In the genomic region with DNA sequence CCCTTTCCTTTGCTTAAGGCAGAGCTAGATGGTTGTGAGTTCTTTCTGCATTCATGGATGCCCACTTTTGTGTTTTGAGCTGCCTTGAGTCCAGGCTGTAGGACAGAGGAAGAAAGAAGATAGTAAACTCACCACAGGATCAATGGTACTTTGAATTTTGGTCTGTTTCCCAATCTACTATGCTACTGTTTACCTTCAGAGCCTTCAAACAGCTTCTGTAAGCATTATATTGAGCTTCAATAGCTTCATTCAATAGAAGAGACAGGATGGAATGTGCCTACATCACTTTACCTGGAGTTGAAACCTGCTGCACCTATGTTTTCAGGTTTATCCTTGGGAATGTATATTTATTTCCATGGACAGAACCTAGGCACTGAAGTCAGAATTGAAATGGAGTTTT, we compare ENCODE assay signal across 1 cellular context.
TF ChIP-seq lines count a peak whose summit lies in the region.

No MANE protein-coding gene starts in this region.

TF ChIP-seq in HepG2, 621 proteins besides CTCF, POLR2A, EP300 and RAD21 (continued from another document and continues in another):
- TF ChIP-seq, protein P1, sequence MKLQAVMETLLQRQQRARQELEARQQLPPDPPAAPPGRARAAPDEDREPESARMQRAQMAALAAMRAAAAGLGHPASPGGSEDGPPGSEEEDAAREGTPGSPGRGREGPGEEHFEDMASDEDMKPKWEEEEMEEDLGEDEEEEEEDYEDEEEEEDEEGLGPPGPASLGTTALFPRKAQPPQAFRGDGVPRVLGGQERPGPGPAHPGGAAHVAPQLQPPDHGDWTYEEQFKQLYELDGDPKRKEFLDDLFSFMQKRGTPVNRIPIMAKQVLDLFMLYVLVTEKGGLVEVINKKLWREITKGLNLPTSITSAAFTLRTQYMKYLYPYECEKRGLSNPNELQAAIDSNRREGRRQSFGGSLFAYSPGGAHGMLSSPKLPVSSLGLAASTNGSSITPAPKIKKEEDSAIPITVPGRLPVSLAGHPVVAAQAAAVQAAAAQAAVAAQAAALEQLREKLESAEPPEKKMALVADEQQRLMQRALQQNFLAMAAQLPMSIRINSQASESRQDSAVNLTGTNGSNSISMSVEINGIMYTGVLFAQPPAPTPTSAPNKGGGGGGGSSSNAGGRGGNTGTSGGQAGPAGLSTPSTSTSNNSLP (IDR thresholded peaks at IDR 0.05; ENCODE audit: low read depth, low read length), result 0 out of 2 replicates have a peak, but pooled peaks have one; percentile 33
- TF ChIP-seq, protein P2, sequence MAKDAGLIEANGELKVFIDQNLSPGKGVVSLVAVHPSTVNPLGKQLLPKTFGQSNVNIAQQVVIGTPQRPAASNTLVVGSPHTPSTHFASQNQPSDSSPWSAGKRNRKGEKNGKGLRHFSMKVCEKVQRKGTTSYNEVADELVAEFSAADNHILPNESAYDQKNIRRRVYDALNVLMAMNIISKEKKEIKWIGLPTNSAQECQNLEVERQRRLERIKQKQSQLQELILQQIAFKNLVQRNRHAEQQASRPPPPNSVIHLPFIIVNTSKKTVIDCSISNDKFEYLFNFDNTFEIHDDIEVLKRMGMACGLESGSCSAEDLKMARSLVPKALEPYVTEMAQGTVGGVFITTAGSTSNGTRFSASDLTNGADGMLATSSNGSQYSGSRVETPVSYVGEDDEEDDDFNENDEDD (CRISPR knock-in tag; IDR thresholded peaks at IDR 0.05; ENCODE audit: borderline replicate concordance), result no peak
- no peak for TF ChIP-seq SOX6 (IDR thresholded peaks at IDR 0.05)
- TF ChIP-seq SOX6 (CRISPR knock-in tag; IDR thresholded peaks at IDR 0.05), result peak; percentile 49; the same call in 1 of the 2 replicates
- TF ChIP-seq ZNF777 (CRISPR knock-in tag; IDR thresholded peaks at IDR 0.05), result no peak
- peak; percentile 54 for TF ChIP-seq MAFF (IDR thresholded peaks at IDR 0.05; ENCODE audit: low read depth, low read length)
- TF ChIP-seq ZBTB7A (CRISPR knock-in tag; IDR thresholded peaks at IDR 0.05), result no peak
- TF ChIP-seq YEATS4 (CRISPR knock-in tag; IDR thresholded peaks at IDR 0.05; ENCODE audit: borderline replicate concordance), result no peak
- no peak for TF ChIP-seq POLR2AphosphoS5 (IDR thresholded peaks at IDR 0.05; ENCODE audit: low read depth, low read length)
- no peak for TF ChIP-seq RELA (CRISPR knock-in tag; IDR thresholded peaks at IDR 0.05)
- no peak for TF ChIP-seq ZNF251 (CRISPR knock-in tag; IDR thresholded peaks at IDR 0.05)
- TF ChIP-seq ONECUT2 (CRISPR knock-in tag; IDR thresholded peaks at IDR 0.05), result 0 out of 2 replicates have a peak, but pooled peaks have one; percentile 12
- TF ChIP-seq, protein P3, sequence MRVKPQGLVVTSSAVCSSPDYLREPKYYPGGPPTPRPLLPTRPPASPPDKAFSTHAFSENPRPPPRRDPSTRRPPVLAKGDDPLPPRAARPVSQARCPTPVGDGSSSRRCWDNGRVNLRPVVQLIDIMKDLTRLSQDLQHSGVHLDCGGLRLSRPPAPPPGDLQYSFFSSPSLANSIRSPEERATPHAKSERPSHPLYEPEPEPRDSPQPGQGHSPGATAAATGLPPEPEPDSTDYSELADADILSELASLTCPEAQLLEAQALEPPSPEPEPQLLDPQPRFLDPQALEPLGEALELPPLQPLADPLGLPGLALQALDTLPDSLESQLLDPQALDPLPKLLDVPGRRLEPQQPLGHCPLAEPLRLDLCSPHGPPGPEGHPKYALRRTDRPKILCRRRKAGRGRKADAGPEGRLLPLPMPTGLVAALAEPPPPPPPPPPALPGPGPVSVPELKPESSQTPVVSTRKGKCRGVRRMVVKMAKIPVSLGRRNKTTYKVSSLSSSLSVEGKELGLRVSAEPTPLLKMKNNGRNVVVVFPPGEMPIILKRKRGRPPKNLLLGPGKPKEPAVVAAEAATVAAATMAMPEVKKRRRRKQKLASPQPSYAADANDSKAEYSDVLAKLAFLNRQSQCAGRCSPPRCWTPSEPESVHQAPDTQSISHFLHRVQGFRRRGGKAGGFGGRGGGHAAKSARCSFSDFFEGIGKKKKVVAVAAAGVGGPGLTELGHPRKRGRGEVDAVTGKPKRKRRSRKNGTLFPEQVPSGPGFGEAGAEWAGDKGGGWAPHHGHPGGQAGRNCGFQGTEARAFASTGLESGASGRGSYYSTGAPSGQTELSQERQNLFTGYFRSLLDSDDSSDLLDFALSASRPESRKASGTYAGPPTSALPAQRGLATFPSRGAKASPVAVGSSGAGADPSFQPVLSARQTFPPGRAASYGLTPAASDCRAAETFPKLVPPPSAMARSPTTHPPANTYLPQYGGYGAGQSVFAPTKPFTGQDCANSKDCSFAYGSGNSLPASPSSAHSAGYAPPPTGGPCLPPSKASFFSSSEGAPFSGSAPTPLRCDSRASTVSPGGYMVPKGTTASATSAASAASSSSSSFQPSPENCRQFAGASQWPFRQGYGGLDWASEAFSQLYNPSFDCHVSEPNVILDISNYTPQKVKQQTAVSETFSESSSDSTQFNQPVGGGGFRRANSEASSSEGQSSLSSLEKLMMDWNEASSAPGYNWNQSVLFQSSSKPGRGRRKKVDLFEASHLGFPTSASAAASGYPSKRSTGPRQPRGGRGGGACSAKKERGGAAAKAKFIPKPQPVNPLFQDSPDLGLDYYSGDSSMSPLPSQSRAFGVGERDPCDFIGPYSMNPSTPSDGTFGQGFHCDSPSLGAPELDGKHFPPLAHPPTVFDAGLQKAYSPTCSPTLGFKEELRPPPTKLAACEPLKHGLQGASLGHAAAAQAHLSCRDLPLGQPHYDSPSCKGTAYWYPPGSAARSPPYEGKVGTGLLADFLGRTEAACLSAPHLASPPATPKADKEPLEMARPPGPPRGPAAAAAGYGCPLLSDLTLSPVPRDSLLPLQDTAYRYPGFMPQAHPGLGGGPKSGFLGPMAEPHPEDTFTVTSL (CRISPR knock-in tag; IDR thresholded peaks at IDR 0.05; ENCODE audit: borderline replicate concordance), result peak; percentile 70; the same call in 1 of the 2 replicates
- no peak for TF ChIP-seq FOXP1 (IDR thresholded peaks at IDR 0.05)
- TF ChIP-seq FOXP1 (CRISPR knock-in tag; IDR thresholded peaks at IDR 0.05), result peak; percentile 58; the same call in 1 of the 2 replicates
- no peak for TF ChIP-seq ZFP82 (CRISPR knock-in tag; IDR thresholded peaks at IDR 0.05; ENCODE audit: borderline replicate concordance)
- TF ChIP-seq, protein P4, sequence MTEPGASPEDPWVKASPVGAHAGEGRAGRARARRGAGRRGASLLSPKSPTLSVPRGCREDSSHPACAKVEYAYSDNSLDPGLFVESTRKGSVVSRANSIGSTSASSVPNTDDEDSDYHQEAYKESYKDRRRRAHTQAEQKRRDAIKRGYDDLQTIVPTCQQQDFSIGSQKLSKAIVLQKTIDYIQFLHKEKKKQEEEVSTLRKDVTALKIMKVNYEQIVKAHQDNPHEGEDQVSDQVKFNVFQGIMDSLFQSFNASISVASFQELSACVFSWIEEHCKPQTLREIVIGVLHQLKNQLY (CRISPR knock-in tag; IDR thresholded peaks at IDR 0.05), result no peak
- TF ChIP-seq TMF1 (CRISPR knock-in tag; IDR thresholded peaks at IDR 0.05; ENCODE audit: low read depth), result no peak
- TF ChIP-seq MAFK (conservative IDR thresholded peaks at IDR 0.05 in 1 of 2, IDR thresholded peaks at IDR 0.05 in 1 of 2; ENCODE audit: low read length in 2 of 2), result peak; percentile 44 to 62; a peak in 3 of 4 replicates
- no peak for TF ChIP-seq ZNF510 (CRISPR knock-in tag; IDR thresholded peaks at IDR 0.05; ENCODE audit: low read depth)
- TF ChIP-seq ZNF644 (CRISPR knock-in tag; IDR thresholded peaks at IDR 0.05; ENCODE audit: low read depth), result no peak
- TF ChIP-seq, protein P5, sequence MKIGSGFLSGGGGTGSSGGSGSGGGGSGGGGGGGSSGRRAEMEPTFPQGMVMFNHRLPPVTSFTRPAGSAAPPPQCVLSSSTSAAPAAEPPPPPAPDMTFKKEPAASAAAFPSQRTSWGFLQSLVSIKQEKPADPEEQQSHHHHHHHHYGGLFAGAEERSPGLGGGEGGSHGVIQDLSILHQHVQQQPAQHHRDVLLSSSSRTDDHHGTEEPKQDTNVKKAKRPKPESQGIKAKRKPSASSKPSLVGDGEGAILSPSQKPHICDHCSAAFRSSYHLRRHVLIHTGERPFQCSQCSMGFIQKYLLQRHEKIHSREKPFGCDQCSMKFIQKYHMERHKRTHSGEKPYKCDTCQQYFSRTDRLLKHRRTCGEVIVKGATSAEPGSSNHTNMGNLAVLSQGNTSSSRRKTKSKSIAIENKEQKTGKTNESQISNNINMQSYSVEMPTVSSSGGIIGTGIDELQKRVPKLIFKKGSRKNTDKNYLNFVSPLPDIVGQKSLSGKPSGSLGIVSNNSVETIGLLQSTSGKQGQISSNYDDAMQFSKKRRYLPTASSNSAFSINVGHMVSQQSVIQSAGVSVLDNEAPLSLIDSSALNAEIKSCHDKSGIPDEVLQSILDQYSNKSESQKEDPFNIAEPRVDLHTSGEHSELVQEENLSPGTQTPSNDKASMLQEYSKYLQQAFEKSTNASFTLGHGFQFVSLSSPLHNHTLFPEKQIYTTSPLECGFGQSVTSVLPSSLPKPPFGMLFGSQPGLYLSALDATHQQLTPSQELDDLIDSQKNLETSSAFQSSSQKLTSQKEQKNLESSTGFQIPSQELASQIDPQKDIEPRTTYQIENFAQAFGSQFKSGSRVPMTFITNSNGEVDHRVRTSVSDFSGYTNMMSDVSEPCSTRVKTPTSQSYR (CRISPR knock-in tag; IDR thresholded peaks at IDR 0.05; ENCODE audit: borderline replicate concordance), result no peak
- TF ChIP-seq ZNF205 (CRISPR knock-in tag; IDR thresholded peaks at IDR 0.05), result no peak
- TF ChIP-seq ARNT (IDR thresholded peaks at IDR 0.05), result no peak
- TF ChIP-seq, protein P6, sequence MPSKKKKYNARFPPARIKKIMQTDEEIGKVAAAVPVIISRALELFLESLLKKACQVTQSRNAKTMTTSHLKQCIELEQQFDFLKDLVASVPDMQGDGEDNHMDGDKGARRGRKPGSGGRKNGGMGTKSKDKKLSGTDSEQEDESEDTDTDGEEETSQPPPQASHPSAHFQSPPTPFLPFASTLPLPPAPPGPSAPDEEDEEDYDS (CRISPR knock-in tag; IDR thresholded peaks at IDR 0.05), result no peak
- TF ChIP-seq ISL2 (CRISPR knock-in tag; IDR thresholded peaks at IDR 0.05), result 0 out of 2 replicates have a peak, but pooled peaks have one; percentile 21
- TF ChIP-seq SOX13 (IDR thresholded peaks at IDR 0.05), result no peak
- TF ChIP-seq SOX13 (CRISPR knock-in tag; conservative IDR thresholded peaks at IDR 0.05 in 1 of 2, IDR thresholded peaks at IDR 0.05 in 1 of 2), result 0 out of 4 replicates have a peak, but pooled peaks of 1 of the 2 experiments have one; percentile 27
- no peak for TF ChIP-seq RBM22 (optimal IDR thresholded peaks at IDR 0.05; ENCODE audit: low read length)
- no peak for TF ChIP-seq SYNCRIP (IDR thresholded peaks at IDR 0.05; ENCODE audit: insufficient read depth, low read depth, low read length)
- TF ChIP-seq, protein P7, sequence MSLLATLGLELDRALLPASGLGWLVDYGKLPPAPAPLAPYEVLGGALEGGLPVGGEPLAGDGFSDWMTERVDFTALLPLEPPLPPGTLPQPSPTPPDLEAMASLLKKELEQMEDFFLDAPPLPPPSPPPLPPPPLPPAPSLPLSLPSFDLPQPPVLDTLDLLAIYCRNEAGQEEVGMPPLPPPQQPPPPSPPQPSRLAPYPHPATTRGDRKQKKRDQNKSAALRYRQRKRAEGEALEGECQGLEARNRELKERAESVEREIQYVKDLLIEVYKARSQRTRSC (CRISPR knock-in tag; IDR thresholded peaks at IDR 0.05; ENCODE audit: low read depth), result no peak
- TF ChIP-seq SETDB1 (CRISPR knock-in tag; IDR thresholded peaks at IDR 0.05; ENCODE audit: borderline replicate concordance), result no peak
- no peak for TF ChIP-seq ZNF180 (CRISPR knock-in tag; IDR thresholded peaks at IDR 0.05; ENCODE audit: borderline replicate concordance, low read depth)
- peak; percentile 58; the same call in 1 of the 2 replicates for TF ChIP-seq CEBPB (IDR thresholded peaks at IDR 0.05; ENCODE audit: borderline replicate concordance, low read depth, low read length)
- TF ChIP-seq DMAP1 (CRISPR knock-in tag; IDR thresholded peaks at IDR 0.05), result no peak
- no peak for TF ChIP-seq RARG (CRISPR knock-in tag; IDR thresholded peaks at IDR 0.05; ENCODE audit: low read depth)
- no peak for TF ChIP-seq PRPF4 (IDR thresholded peaks at IDR 0.05; ENCODE audit: low read depth, low read length, poor library complexity, severe bottlenecking)
- TF ChIP-seq, protein P8, sequence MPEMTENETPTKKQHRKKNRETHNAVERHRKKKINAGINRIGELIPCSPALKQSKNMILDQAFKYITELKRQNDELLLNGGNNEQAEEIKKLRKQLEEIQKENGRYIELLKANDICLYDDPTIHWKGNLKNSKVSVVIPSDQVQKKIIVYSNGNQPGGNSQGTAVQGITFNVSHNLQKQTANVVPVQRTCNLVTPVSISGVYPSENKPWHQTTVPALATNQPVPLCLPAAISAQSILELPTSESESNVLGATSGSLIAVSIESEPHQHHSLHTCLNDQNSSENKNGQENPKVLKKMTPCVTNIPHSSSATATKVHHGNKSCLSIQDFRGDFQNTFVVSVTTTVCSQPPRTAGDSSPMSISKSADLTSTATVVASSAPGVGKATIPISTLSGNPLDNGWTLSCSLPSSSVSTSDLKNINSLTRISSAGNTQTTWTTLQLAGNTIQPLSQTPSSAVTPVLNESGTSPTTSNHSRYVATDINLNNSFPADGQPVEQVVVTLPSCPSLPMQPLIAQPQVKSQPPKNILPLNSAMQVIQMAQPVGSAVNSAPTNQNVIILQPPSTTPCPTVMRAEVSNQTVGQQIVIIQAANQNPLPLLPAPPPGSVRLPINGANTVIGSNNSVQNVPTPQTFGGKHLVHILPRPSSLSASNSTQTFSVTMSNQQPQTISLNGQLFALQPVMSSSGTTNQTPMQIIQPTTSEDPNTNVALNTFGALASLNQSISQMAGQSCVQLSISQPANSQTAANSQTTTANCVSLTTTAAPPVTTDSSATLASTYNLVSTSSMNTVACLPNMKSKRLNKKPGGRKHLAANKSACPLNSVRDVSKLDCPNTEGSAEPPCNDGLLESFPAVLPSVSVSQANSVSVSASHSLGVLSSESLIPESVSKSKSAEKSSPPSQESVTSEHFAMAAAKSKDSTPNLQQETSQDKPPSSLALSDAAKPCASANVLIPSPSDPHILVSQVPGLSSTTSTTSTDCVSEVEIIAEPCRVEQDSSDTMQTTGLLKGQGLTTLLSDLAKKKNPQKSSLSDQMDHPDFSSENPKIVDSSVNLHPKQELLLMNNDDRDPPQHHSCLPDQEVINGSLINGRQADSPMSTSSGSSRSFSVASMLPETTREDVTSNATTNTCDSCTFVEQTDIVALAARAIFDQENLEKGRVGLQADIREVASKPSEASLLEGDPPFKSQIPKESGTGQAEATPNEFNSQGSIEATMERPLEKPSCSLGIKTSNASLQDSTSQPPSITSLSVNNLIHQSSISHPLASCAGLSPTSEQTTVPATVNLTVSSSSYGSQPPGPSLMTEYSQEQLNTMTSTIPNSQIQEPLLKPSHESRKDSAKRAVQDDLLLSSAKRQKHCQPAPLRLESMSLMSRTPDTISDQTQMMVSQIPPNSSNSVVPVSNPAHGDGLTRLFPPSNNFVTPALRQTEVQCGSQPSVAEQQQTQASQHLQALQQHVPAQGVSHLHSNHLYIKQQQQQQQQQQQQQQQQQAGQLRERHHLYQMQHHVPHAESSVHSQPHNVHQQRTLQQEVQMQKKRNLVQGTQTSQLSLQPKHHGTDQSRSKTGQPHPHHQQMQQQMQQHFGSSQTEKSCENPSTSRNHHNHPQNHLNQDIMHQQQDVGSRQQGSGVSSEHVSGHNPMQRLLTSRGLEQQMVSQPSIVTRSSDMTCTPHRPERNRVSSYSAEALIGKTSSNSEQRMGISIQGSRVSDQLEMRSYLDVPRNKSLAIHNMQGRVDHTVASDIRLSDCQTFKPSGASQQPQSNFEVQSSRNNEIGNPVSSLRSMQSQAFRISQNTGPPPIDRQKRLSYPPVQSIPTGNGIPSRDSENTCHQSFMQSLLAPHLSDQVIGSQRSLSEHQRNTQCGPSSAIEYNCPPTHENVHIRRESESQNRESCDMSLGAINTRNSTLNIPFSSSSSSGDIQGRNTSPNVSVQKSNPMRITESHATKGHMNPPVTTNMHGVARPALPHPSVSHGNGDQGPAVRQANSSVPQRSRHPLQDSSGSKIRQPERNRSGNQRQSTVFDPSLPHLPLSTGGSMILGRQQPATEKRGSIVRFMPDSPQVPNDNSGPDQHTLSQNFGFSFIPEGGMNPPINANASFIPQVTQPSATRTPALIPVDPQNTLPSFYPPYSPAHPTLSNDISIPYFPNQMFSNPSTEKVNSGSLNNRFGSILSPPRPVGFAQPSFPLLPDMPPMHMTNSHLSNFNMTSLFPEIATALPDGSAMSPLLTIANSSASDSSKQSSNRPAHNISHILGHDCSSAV (CRISPR knock-in tag; IDR thresholded peaks at IDR 0.05; ENCODE audit: borderline replicate concordance), result no peak
